ENCODE assay signal across 9 cellular contexts in genomic region chr17:82241926-82242697, GRCh38. TPM values are rescaled to one million over a fixed set of nuclear protein-coding genes. Genes with fewer than 3 reads are reported as not detected.
DNase-seq lines count a peak whose midpoint lies in the region; ATAC-seq, FAIRE-seq and TF ChIP-seq lines count a peak whose summit lies in the region.
"Had no signal": no experiment of that assay in that cellular context is flagged by ENCODE, and none has a peak within 500 bp of the region (broad histone marks: within the 10 kb centered on the region; RNA-seq: fewer than 3 reads in every experiment).

No MANE protein-coding gene starts in this region.

- peaks cover 51% of the 10 kb centered on the region for H3K36me3 Mint-ChIP-seq in activated CD4-positive, alpha-beta T cell treated with anti-CD3 and anti-CD28 coated beads, Interleukin-2, amount 10 ng/mL, durations not matched to agents 24 days and 14 days (ENCODE audit: low read depth)

- no peak for TF ChIP-seq POLR2A in K562 (conservative IDR thresholded peaks at IDR 0.05)
- no peak for TF ChIP-seq POLR2A in upper lobe of left lung (IDR thresholded peaks at IDR 0.05)

- H3K4me3 Mint-ChIP-seq in activated CD4-positive, alpha-beta T cell treated with anti-CD3 and anti-CD28 coated beads, Interleukin-2, amount 10 ng/mL, durations not matched to agents 24 days and 14 days = no peak overlapping the region

- H3K9me3 ChIP-seq in K562 (replicated peaks; ENCODE audit: control insufficient read depth, insufficient read depth, low read depth, low read length) = no peaks in the 10 kb centered on the region
- no peaks in the 10 kb centered on the region for H3K9me3 ChIP-seq in lung (ENCODE audit: control insufficient read depth in 2 of 2, insufficient read depth in 1 of 2, low read length in 1 of 2)
- no peaks in the 10 kb centered on the region for H3K9me3 ChIP-seq in upper lobe of left lung

- intact Hi-C loops in activated CD4-positive, alpha-beta T cell treated with anti-CD3 and anti-CD28 coated beads, Interleukin-2, amount 10 ng/mL, durations not matched to agents 24 days and 14 days (cut with micrococcal nuclease) = no loop called here
- intact Hi-C loops in K562 (cut with micrococcal nuclease) = no loop called here

- CTCF ChIA-PET in K562 (lab: Yijun Ruan, JAX; ENCODE audit: low intra/inter-chr PET ratio) = no interaction called here

- FAIRE-seq in K562 (lab: Jason Lieb, UNC) (peak; percentile 84), GM19239 (lab: Jason Lieb, UNC) (no peak)
- FAIRE-seq: TTC549 had no signal

- no peak for DNase-seq in activated CD4-positive, alpha-beta T cell treated with anti-CD3 and anti-CD28 coated beads, Interleukin-2, amount 10 ng/mL, durations not matched to agents 24 days and 14 days
- DNase-seq in activated CD4-positive, alpha-beta T cell treated with anti-CD3 and anti-CD28 coated beads for 1 hour = no peak
- DNase-seq in K562 (ENCODE audit: extremely low read depth in 1 of 4, low spot score in 3 of 4) = peak; percentile 68 to 83 (median 76)
- DNase-seq in lung (ENCODE audit: low spot score) = no peak
- peak in 1 of 2 donors; percentile 84 for DNase-seq in upper lobe of left lung
- DNase-seq in GM19239 (ENCODE audit: insufficient read length, low spot score) = no peak
- DNase-seq in GM10266 (ENCODE audit: extremely low spot score) = no peak

- no peaks in the 10 kb centered on the region for H3K9me3 Mint-ChIP-seq in activated CD4-positive, alpha-beta T cell treated with anti-CD3 and anti-CD28 coated beads, Interleukin-2, amount 10 ng/mL, durations not matched to agents 24 days and 14 days

- no peaks in the 10 kb centered on the region for H3K9me1 ChIP-seq in K562 (ENCODE audit: control insufficient read depth, insufficient read depth, low read length)

- ATAC-seq in K562 = peak; percentile 73
- ATAC-seq in lung (ENCODE audit: insufficient read depth, low FRiP score) = no peak
- ATAC-seq in upper lobe of left lung (ENCODE audit: low FRiP score in 2 of 2) = peak; percentile 12 to 60
- ATAC-seq in HG03460 (IDR thresholded peaks at IDR 0.05; ENCODE audit: unreplicated experiment) = no peak

- no peak overlapping the region for H2AFZ ChIP-seq in K562 (ENCODE audit: low read depth, low read length)

- WGBS in K562 (ENCODE audit: insufficient coverage, low coverage, missing lambda C conversion rate) = 34% methylated on average over 16 of the region's 20 CpGs
- WGBS in lung, 2 donors = 35 to 44% methylated on average over 16 to 20 of the region's 20 CpGs
- WGBS in upper lobe of left lung, 2 donors = 49 to 54% methylated on average over 14 to 15 of the region's 20 CpGs

- TF ChIP-seq EP300 in K562 (IDR thresholded peaks at IDR 0.05; ENCODE audit: low read length) (no peak), upper lobe of left lung (IDR thresholded peaks at IDR 0.05) (no peak)

- in situ Hi-C loops in K562 (cut with MboI) = loop anchor here (5.0 kb wide), 1 partner anchor 65 kb away; no protein-coding TSS in a partner anchor

- H3K4me1 ChIP-seq in K562 (replicated peaks in 1 of 2; ENCODE audit: control insufficient read depth in 2 of 2, insufficient read depth in 2 of 2, low read length in 2 of 2) (peaks cover 44 to 92% of the 10 kb centered on the region in 2 experiments), lung (ENCODE audit: control insufficient read depth in 2 of 2, insufficient read depth in 2 of 2, low read length in 2 of 2) (peaks cover 24 to 47% of the 10 kb centered on the region in 2 donors), upper lobe of left lung (peaks cover 70 to 79% (median 73%) of the 10 kb centered on the region in 4 donors)

- no peak overlapping the region for H3K4me3 ChIP-seq in K562
- no peak overlapping the region for H3K4me3 ChIP-seq in lung
- no peak overlapping the region for H3K4me3 ChIP-seq in upper lobe of left lung

- peaks cover 29% of the 10 kb centered on the region for H3K4me1 Mint-ChIP-seq in activated CD4-positive, alpha-beta T cell treated with anti-CD3 and anti-CD28 coated beads, Interleukin-2, amount 10 ng/mL, durations not matched to agents 24 days and 14 days

- POLR2A ChIA-PET in K562 (lab: Yijun Ruan, JAX) = interaction anchor here (0.6 to 2.7 kb wide), 16 partner anchors 7 to 143 kb away, joined by 3 to 20 read pairs (median 4); no protein-coding TSS in a partner anchor

- peak overlapping the region; percentile 50 to 90 for H3K9ac ChIP-seq in K562 (ENCODE audit: insufficient read depth in 1 of 2, low read depth in 2 of 2, low read length in 2 of 2)

- BruUV-seq in K562 (replicated peaks; lab: Mats Ljungman, UMichigan) = no TSS peak

- H4K20me1 ChIP-seq in K562 (replicated peaks; ENCODE audit: control insufficient read depth, insufficient read depth, low read length) = 0 out of 2 replicates have a peak, but pooled peaks cover 2% of the 10 kb centered on the region

- H3K27ac Mint-ChIP-seq in activated CD4-positive, alpha-beta T cell treated with anti-CD3 and anti-CD28 coated beads, Interleukin-2, amount 10 ng/mL, durations not matched to agents 24 days and 14 days = peak overlapping the region; percentile 77

- no peaks in the 10 kb centered on the region for H3K27me3 Mint-ChIP-seq in activated CD4-positive, alpha-beta T cell treated with anti-CD3 and anti-CD28 coated beads, Interleukin-2, amount 10 ng/mL, durations not matched to agents 24 days and 14 days

- H3K4me2 ChIP-seq in K562 (ENCODE audit: insufficient read depth, low read length) = peak overlapping the region; percentile 50

- H3K27ac ChIP-seq in K562 (ENCODE audit: extremely low read depth, low read depth, low read length) (peak overlapping the region; percentile 76), lung (ENCODE audit: low read depth in 1 of 2, low read length in 1 of 2) (peak overlapping the region; percentile 43 to 85), upper lobe of left lung (peak overlapping the region; percentile 71 to 87 (median 82))

- no peaks in the 10 kb centered on the region for H3K27me3 ChIP-seq in K562 (ENCODE audit: control insufficient read depth in 2 of 2, insufficient read depth in 2 of 2, low read length in 2 of 2)
- no peaks in the 10 kb centered on the region for H3K27me3 ChIP-seq in lung (ENCODE audit: control insufficient read depth, insufficient read depth)
- H3K27me3 ChIP-seq in upper lobe of left lung = no peaks in the 10 kb centered on the region

- no peak for TF ChIP-seq CTCF in K562 (IDR thresholded peaks at IDR 0.05 in 2 of 3, conservative IDR thresholded peaks at IDR 0.05 in 1 of 3; ENCODE audit: insufficient read depth in 2 of 3, low read depth in 1 of 3, low read length in 3 of 3)
- no peak for TF ChIP-seq CTCF in lung (IDR thresholded peaks at IDR 0.05; ENCODE audit: control extremely low read depth, extremely low read depth)
- no peak for TF ChIP-seq CTCF in upper lobe of left lung (IDR thresholded peaks at IDR 0.05)
- TF ChIP-seq CTCF in GM10266 (IDR thresholded peaks at IDR 0.05; ENCODE audit: control insufficient read depth, insufficient read depth, low read depth, missing control alignments) = no peak

- peaks cover 60% of the 10 kb centered on the region for H3K36me3 ChIP-seq in K562 (ENCODE audit: control insufficient read depth, insufficient read depth, low read length)
- H3K36me3 ChIP-seq in lung (ENCODE audit: control insufficient read depth in 2 of 2, insufficient read depth in 2 of 2, low read length in 2 of 2) = peaks cover 0 to 64% of the 10 kb centered on the region in 2 donors
- H3K36me3 ChIP-seq in upper lobe of left lung = peaks cover 30 to 78% (median 52%) of the 10 kb centered on the region in 4 donors

- TF ChIP-seq RAD21 in K562 (CRISPR knock-in tag; conservative IDR thresholded peaks at IDR 0.05 in 1 of 2, IDR thresholded peaks at IDR 0.05 in 1 of 2) = no peak

- peaks cover 48% of the 10 kb centered on the region for H3K79me2 ChIP-seq in K562 (ENCODE audit: control insufficient read depth, insufficient read depth, low read length)

RNA-seq across cellular contexts. Expression of gene SLC16A3, which starts 13.3 kb away (rescaled TPM):
- 162 and 171 TPM in 2 replicates for total RNA-seq in activated CD4-positive, alpha-beta T cell treated with anti-CD3 and anti-CD28 coated beads, Interleukin-2, amount 10 ng/mL, durations not matched to agents 24 days and 14 days
- total RNA-seq in K562 (2011; cell fraction: chromatin; rRNA removed; ENCODE audit: low replicate concordance) = 2.9 and 6.6 TPM in 2 replicates
- total RNA-seq in K562 (2011; cell fraction: nucleolus; rRNA removed) = 10.0 and 10.5 TPM in 2 replicates
- 4.4 and 5.7 TPM in 2 replicates for total RNA-seq in K562 (2011; cell fraction: nucleoplasm; rRNA removed)
- total RNA-seq in K562 (2014; rRNA removed) = 1.8 and 2.5 TPM in 2 replicates
- 0.11 and 0.13 TPM in 2 replicates for total RNA-seq in K562 (2014; rRNA removed; fragmentation: Illumina TruSeq; extraction: Trizol)
- 1.0 and 1.2 TPM in 2 replicates for total RNA-seq in K562 (2015; rRNA removed; fragmentation: Illumina TruSeq; extraction: Trizol)
- total RNA-seq in K562 (2021) = 2.9 and 5.4 TPM in 2 replicates
- 3.7 and 8.3 TPM in 2 replicates for polyA plus RNA-seq in K562 (2011; rRNA removed)
- 9.7 and 12.8 TPM in 2 replicates for polyA plus RNA-seq in K562 (2011; cell fraction: cytosol; rRNA removed)
- 9.1 and 10.2 TPM in 2 replicates for polyA plus RNA-seq in K562 (2011; cell fraction: nucleus; rRNA removed)
- polyA plus RNA-seq in K562 (2012) = 4.9 and 9.3 TPM in 2 replicates
- 0.58 and 0.78 TPM in 2 replicates for polyA plus RNA-seq in K562 (2014; fragmentation: Illumina TruSeq; extraction: Trizol)
- polyA plus RNA-seq in K562 (2014; fragmentation: Nextera tagmentation; extraction: Ambion mirVana) = not detected
- 0.81 and 1.9 TPM in 2 replicates for polyA plus RNA-seq in K562 (2014; rRNA removed)
- 2.9 and 3.7 TPM in 2 replicates for polyA minus RNA-seq in K562 (2011; rRNA and poly(A)+ RNA removed)
- 7.0 and 15.5 TPM in 2 replicates for polyA minus RNA-seq in K562 (2011; cell fraction: cytosol; rRNA and poly(A)+ RNA removed)
- 4.8 and 6.9 TPM in 2 replicates for polyA minus RNA-seq in K562 (2011; cell fraction: nucleus; rRNA and poly(A)+ RNA removed)
- 100 to 1,000 TPM in 1 of 2 donors, 10 to 100 TPM in 1; 31.0 to 154 TPM for total RNA-seq in lung
- 100 to 1,000 TPM in 1 of 2 donors, 10 to 100 TPM in 1; 33.2 to 309 TPM for polyA plus RNA-seq in lung
- 100 to 1,000 TPM in 3 of 6 donors, 10 to 100 TPM in 3; 33.5 to 134 (median 102) TPM for total RNA-seq in upper lobe of left lung

RNA-seq across cellular contexts. Expression of gene CCDC57, which starts 29.5 kb away (rescaled TPM):
- 56.0 and 58.4 TPM in 2 replicates for total RNA-seq in activated CD4-positive, alpha-beta T cell treated with anti-CD3 and anti-CD28 coated beads, Interleukin-2, amount 10 ng/mL, durations not matched to agents 24 days and 14 days
- 238 and 466 TPM in 2 replicates for total RNA-seq in K562 (2011; cell fraction: chromatin; rRNA removed; ENCODE audit: low replicate concordance)
- total RNA-seq in K562 (2011; cell fraction: nucleolus; rRNA removed) = 176 and 211 TPM in 2 replicates
- 135 and 163 TPM in 2 replicates for total RNA-seq in K562 (2011; cell fraction: nucleoplasm; rRNA removed)
- total RNA-seq in K562 (2014; rRNA removed) = 13.6 and 19.0 TPM in 2 replicates
- 10.7 TPM in 2 replicates for total RNA-seq in K562 (2014; rRNA removed; fragmentation: Illumina TruSeq; extraction: Trizol)
- 17.1 and 18.1 TPM in 2 replicates for total RNA-seq in K562 (2015; rRNA removed; fragmentation: Illumina TruSeq; extraction: Trizol)
- 33.8 and 36.0 TPM in 2 replicates for total RNA-seq in K562 (2021)
- 26.3 and 31.1 TPM in 2 replicates for polyA plus RNA-seq in K562 (2011; rRNA removed)
- 15.4 and 18.8 TPM in 2 replicates for polyA plus RNA-seq in K562 (2011; cell fraction: cytosol; rRNA removed)
- 146 and 224 TPM in 2 replicates for polyA plus RNA-seq in K562 (2011; cell fraction: nucleus; rRNA removed)
- polyA plus RNA-seq in K562 (2012) = 20.1 and 38.4 TPM in 2 replicates
- 12.9 and 19.9 TPM in 2 replicates for polyA plus RNA-seq in K562 (2014; fragmentation: Illumina TruSeq; extraction: Trizol)
- polyA plus RNA-seq in K562 (2014; fragmentation: Nextera tagmentation; extraction: Ambion mirVana) = 1 to 10 TPM in 1 of 2 experiments, under 1 TPM in 1; 0.83 to 1.1 TPM
- 34.8 and 36.2 TPM in 2 replicates for polyA plus RNA-seq in K562 (2014; rRNA removed)
- polyA minus RNA-seq in K562 (2011; rRNA and poly(A)+ RNA removed) = 15.9 and 16.8 TPM in 2 replicates
- 12.2 and 13.1 TPM in 2 replicates for polyA minus RNA-seq in K562 (2011; cell fraction: cytosol; rRNA and poly(A)+ RNA removed)
- polyA minus RNA-seq in K562 (2011; cell fraction: nucleus; rRNA and poly(A)+ RNA removed) = 47.4 and 49.1 TPM in 2 replicates
- 10 to 100 TPM; 33.2 to 89.4 TPM for total RNA-seq in lung
- polyA plus RNA-seq in lung = 100 to 1,000 TPM in 1 of 2 donors, 10 to 100 TPM in 1; 60.4 to 128 TPM
- 100 to 1,000 TPM in 2 of 6 donors, 10 to 100 TPM in 4; 52.9 to 204 (median 71.8) TPM for total RNA-seq in upper lobe of left lung

RNA-seq across cellular contexts. Expression of gene CSNK1D, which starts 31.4 kb away (rescaled TPM):
- 137 and 146 TPM in 2 replicates for total RNA-seq in activated CD4-positive, alpha-beta T cell treated with anti-CD3 and anti-CD28 coated beads, Interleukin-2, amount 10 ng/mL, durations not matched to agents 24 days and 14 days
- 268 and 441 TPM in 2 replicates for total RNA-seq in K562 (2011; cell fraction: chromatin; rRNA removed; ENCODE audit: low replicate concordance)
- total RNA-seq in K562 (2011; cell fraction: nucleolus; rRNA removed) = 196 and 213 TPM in 2 replicates
- total RNA-seq in K562 (2011; cell fraction: nucleoplasm; rRNA removed) = 179 and 187 TPM in 2 replicates
- total RNA-seq in K562 (2014; rRNA removed) (26.1 and 39.0 TPM in 2 replicates), K562 (2014; rRNA removed; fragmentation: Illumina TruSeq; extraction: Trizol) (35.9 and 41.3 TPM in 2 replicates), K562 (2015; rRNA removed; fragmentation: Illumina TruSeq; extraction: Trizol) (35.7 and 36.6 TPM in 2 replicates), K562 (2021) (95.3 and 114 TPM in 2 replicates), lung (100 to 1,000 TPM in 1 of 2 donors, 10 to 100 TPM in 1; 72.7 to 160 TPM), upper lobe of left lung (100 to 1,000 TPM in 4 of 6 donors, 10 to 100 TPM in 2; 80.6 to 228 (median 152) TPM)
- polyA plus RNA-seq in K562 (2011; rRNA removed) (82.8 and 96.8 TPM in 2 replicates), K562 (2014; fragmentation: Illumina TruSeq; extraction: Trizol) (123 and 133 TPM in 2 replicates), K562 (2014; fragmentation: Nextera tagmentation; extraction: Ambion mirVana) (1 to 10 TPM; 6.5 to 7.4 TPM), K562 (2014; rRNA removed) (81.0 and 90.3 TPM in 2 replicates), lung (100 to 1,000 TPM; 110 to 137 TPM)
- 51.5 and 60.4 TPM in 2 replicates for polyA plus RNA-seq in K562 (2011; cell fraction: cytosol; rRNA removed)
- polyA plus RNA-seq in K562 (2011; cell fraction: nucleus; rRNA removed) = 306 and 488 TPM in 2 replicates
- 102 and 106 TPM in 2 replicates for polyA plus RNA-seq in K562 (2012)
- 56.2 and 74.7 TPM in 2 replicates for polyA minus RNA-seq in K562 (2011; rRNA and poly(A)+ RNA removed)
- polyA minus RNA-seq in K562 (2011; cell fraction: cytosol; rRNA and poly(A)+ RNA removed) = 45.7 and 51.3 TPM in 2 replicates
- 71.1 and 74.9 TPM in 2 replicates for polyA minus RNA-seq in K562 (2011; cell fraction: nucleus; rRNA and poly(A)+ RNA removed)

Comparison
In these comparisons a context has a peak if more than half of its experiments do, and no peak if none do; other contexts are left out.
1. DNase-seq: peak in K562 (4 of 4); none in activated CD4-positive, alpha-beta T cell treated with anti-CD3 and anti-CD28 coated beads, Interleukin-2, amount 10 ng/mL, durations not matched to agents 24 days and 14 days (single experiment), activated CD4-positive, alpha-beta T cell treated with anti-CD3 and anti-CD28 coated beads for 1 hour (single experiment), lung (single experiment), GM19239 (single experiment) and GM10266 (single experiment).
2. ATAC-seq: peak in K562 (single experiment) and upper lobe of left lung (2 of 2); none in lung (single experiment) and HG03460 (single experiment).
3. Peak in every context shown above with its lines, with median percentiles within 50 percentile points of each other: H3K27ac ChIP-seq.